Comparison of ENCODE assay signal across 32 cellular contexts in genomic region chr4:182303847-182304246, GRCh38.
"Had no signal": no experiment of that assay in that cellular context is flagged by ENCODE, and none has a peak within 500 bp of the region (broad histone marks: within the 10 kb centered on the region; RNA-seq: fewer than 3 reads in every experiment).

No MANE protein-coding gene starts in this region.

- H3K4me3 ChIP-seq: neural progenitor cell, ovary, psoas muscle, skin epidermis, smooth muscle cell, spleen, suprapubic skin, thoracic aorta, thyroid gland, tibial nerve, upper lobe of left lung, vagina had no signal

- H3K36me3 ChIP-seq: neural progenitor cell, ovary, spleen, suprapubic skin, thoracic aorta, thyroid gland, tibial nerve, upper lobe of left lung, vagina had no signal

- H3K27me3 Mint-ChIP-seq: progenitor cell of endocrine pancreas; stimulated activated memory B cell treated with anti-CD40 and anti-IgM and Interleukin-4, amounts not matched to agents 10 μg/mL and 1 μg/mL and 100 μg/mL, for 72 hours; stimulated activated naive CD8-positive, alpha-beta T cell treated with anti-CD3 and anti-CD28 coated beads, Interleukin-15, amount 100 ng/mL, for 72 hours had no signal

- H3K4me1 Mint-ChIP-seq: natural killer cell; nephron; neural progenitor cell; stimulated activated memory B cell treated with anti-CD40 and anti-IgM and Interleukin-4, amounts not matched to agents 10 μg/mL and 1 μg/mL and 100 μg/mL, for 72 hours; stimulated activated naive CD8-positive, alpha-beta T cell treated with anti-CD3 and anti-CD28 coated beads, Interleukin-15, amount 100 ng/mL, for 72 hours had no signal

- H3K27ac Mint-ChIP-seq: natural killer cell; nephron; neural progenitor cell; progenitor cell of endocrine pancreas; stimulated activated memory B cell treated with anti-CD40 and anti-IgM and Interleukin-4, amounts not matched to agents 10 μg/mL and 1 μg/mL and 100 μg/mL, for 72 hours; stimulated activated naive CD8-positive, alpha-beta T cell treated with anti-CD3 and anti-CD28 coated beads, Interleukin-15, amount 100 ng/mL, for 72 hours had no signal

- H3K79me2 ChIP-seq: parathyroid adenoma had no signal

- H2AFZ ChIP-seq: neural progenitor cell, parathyroid adenoma had no signal

- H3K9ac ChIP-seq: neural progenitor cell, parathyroid adenoma had no signal

- H3K4me3 Mint-ChIP-seq: natural killer cell; nephron; neural progenitor cell; stimulated activated memory B cell treated with anti-CD40 and anti-IgM and Interleukin-4, amounts not matched to agents 10 μg/mL and 1 μg/mL and 100 μg/mL, for 72 hours; stimulated activated naive CD8-positive, alpha-beta T cell treated with anti-CD3 and anti-CD28 coated beads, Interleukin-15, amount 100 ng/mL, for 72 hours had no signal

- H3K9me3 ChIP-seq: ovary, psoas muscle, spleen, suprapubic skin, thoracic aorta, thyroid gland, tibial nerve, upper lobe of left lung, vagina had no signal

- H3K27ac ChIP-seq: neural progenitor cell, ovary, parathyroid adenoma, psoas muscle, skin epidermis, spleen, suprapubic skin, thoracic aorta, thyroid gland, tibial nerve, upper lobe of left lung, vagina had no signal

- FAIRE-seq: urothelium cell line had no signal

- H3K4me2 ChIP-seq: neural progenitor cell, smooth muscle cell had no signal

- DNase-seq: natural killer cell; occipital lobe; ovary; posterior cingulate gyrus; psoas muscle; right cardiac atrium; spleen; stimulated activated CD4-positive, alpha-beta T cell treated with anti-CD3 and anti-CD28 coated beads, Interleukin-12 subunit alpha, Interleukin-12 subunit beta, amount 100 ng/mL, for 4 hours; stimulated activated CD4-positive, alpha-beta T cell treated with anti-CD3 and anti-CD28 coated beads, Interleukin-1b, Interleukin-23, amount 100 ng/mL, for 48 hours; stimulated activated CD4-positive, alpha-beta T cell treated with anti-CD3 and anti-CD28 coated beads, Interleukin-4, amount 100 ng/mL, for 1 hour; stimulated activated CD4-positive, alpha-beta T cell treated with anti-CD3 and anti-CD28 coated beads, Interleukin-4, amount 100 ng/mL, for 4 hours; stimulated activated CD8-positive, alpha-beta memory T cell treated with anti-CD3 and anti-CD28 coated beads, Interleukin-4, amount 100 ng/mL, for 48 hours; stimulated activated naive CD4-positive, alpha-beta T cell; stimulated activated naive CD8-positive, alpha-beta T cell treated with anti-CD3 and anti-CD28 coated beads, Interleukin-15, amount 100 ng/mL, for 72 hours; stimulated activated naive CD8-positive, alpha-beta T cell treated with anti-CD3 and anti-CD28 coated beads, Interleukin-15, Interleukin-2, amounts not matched to agents 100 U/mL and 50 U/mL, for 24 hours; substantia nigra; thyroid gland; trophoblast cell; upper lobe of left lung had no signal

- H3K9me3 Mint-ChIP-seq: nephron; neural progenitor cell; stimulated activated memory B cell treated with anti-CD40 and anti-IgM and Interleukin-4, amounts not matched to agents 10 μg/mL and 1 μg/mL and 100 μg/mL, for 72 hours had no signal

- H3K27me3 ChIP-seq: neural progenitor cell, ovary, spleen, suprapubic skin, thyroid gland, tibial nerve, upper lobe of left lung, vagina had no signal

- H3K4me1 ChIP-seq: neural progenitor cell, parathyroid adenoma, psoas muscle, spleen, suprapubic skin, thyroid gland, tibial nerve, upper lobe of left lung, vagina had no signal

- H3K36me3 Mint-ChIP-seq: natural killer cell; stimulated activated memory B cell treated with anti-CD40 and anti-IgM and Interleukin-4, amounts not matched to agents 10 μg/mL and 1 μg/mL and 100 μg/mL, for 72 hours had no signal

- ATAC-seq: natural killer cell; psoas muscle; right cardiac atrium; sciatic nerve; stimulated activated memory B cell treated with anti-CD40 and anti-IgM and Interleukin-4, amounts not matched to agents 10 μg/mL and 1 μg/mL and 100 μg/mL, for 72 hours; stimulated activated naive CD8-positive, alpha-beta T cell treated with anti-CD3 and anti-CD28 coated beads, Interleukin-15, amount 100 ng/mL, for 72 hours; stimulated activated naive CD8-positive, alpha-beta T cell treated with anti-CD3 and anti-CD28 coated beads, Interleukin-15, Interleukin-2, amounts not matched to agents 100 U/mL and 50 U/mL, for 24 hours had no signal
